Comparison of ENCODE assay signal across 23 cellular contexts in the genomic region with DNA sequence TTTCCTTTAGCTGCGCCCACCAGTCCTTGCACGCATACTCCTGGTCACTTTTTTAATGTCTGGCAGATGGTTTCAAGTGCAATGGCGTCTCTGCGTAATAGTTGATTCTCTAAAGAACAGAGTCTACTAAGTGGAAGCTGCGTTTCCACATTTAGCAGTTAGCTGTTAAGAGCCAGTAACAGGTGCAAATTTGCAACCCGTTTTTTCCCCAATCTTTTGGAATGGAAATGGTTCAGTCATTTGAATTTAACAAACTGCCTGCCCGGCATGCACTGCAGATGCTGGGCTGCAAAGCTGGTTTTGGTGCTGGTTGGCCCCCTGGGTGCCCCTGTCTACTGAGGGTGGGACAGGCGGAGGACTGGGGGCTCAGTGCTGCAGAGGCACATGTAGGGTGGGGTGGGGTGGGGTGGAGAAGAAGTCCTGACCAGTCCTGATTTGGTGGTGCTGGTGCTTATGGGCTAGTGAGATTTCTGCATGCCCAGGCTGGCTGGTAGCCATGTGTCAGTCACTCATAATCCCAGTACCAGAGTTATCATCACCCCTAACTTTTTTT. TPM values are rescaled to one million over a fixed set of nuclear protein-coding genes. Genes with fewer than 3 reads are reported as not detected.
DNase-seq lines count a peak whose midpoint lies in the region; ATAC-seq, FAIRE-seq and TF ChIP-seq lines count a peak whose summit lies in the region.
"Had no signal": no experiment of that assay in that cellular context is flagged by ENCODE, and none has a peak within 500 bp of the region (broad histone marks: within the 10 kb centered on the region; RNA-seq: fewer than 3 reads in every experiment).

No MANE protein-coding gene starts in this region.

- H3K18ac ChIP-seq in H9 (ENCODE audit: insufficient read length, low read depth, low read length), result no peak overlapping the region

- H3K9me3 Mint-ChIP-seq in H9 (no peaks in the 10 kb centered on the region; a peak in 1 of 5 replicates), WTC11 (no peaks in the 10 kb centered on the region), nephron (no peaks in the 10 kb centered on the region)
- H3K9me3 Mint-ChIP-seq: activated naive CD4-positive, alpha-beta T cell treated with anti-CD3 and anti-CD28 coated beads, Interleukin-2, amount 50 U/mL, for 72 hours; activated T-helper 1 cell treated with anti-CD3 and anti-CD28 coated beads, Interleukin-12 subunit alpha, Interleukin-12 subunit beta, Interleukin-2, Interleukin-4 antibody, amounts not matched to agents 30 ng/mL and 10 ng/mL and 1 ng/mL, durations not matched to agents 14 hours and 24 hours and 36 hours; IgD-negative memory B cell had no signal

- no peak overlapping the region for H3K56ac ChIP-seq in H9 (ENCODE audit: insufficient read length, low read depth, low read length)

- no peak overlapping the region for H3T11ph ChIP-seq in H9 (ENCODE audit: low read length)

- no peaks in the 10 kb centered on the region for H3K36me3 ChIP-seq in body of pancreas (replicated peaks in 1 of 2; ENCODE audit: insufficient read depth in 1 of 2, low read depth in 2 of 2)
- H3K36me3 ChIP-seq: gastroesophageal sphincter, HAP-1, pancreas, right lobe of liver, uterus had no signal

- H3K4me2 ChIP-seq in A549 (no peak overlapping the region), H9 (ENCODE audit: insufficient read depth, insufficient read length, low read length) (peak overlapping the region; percentile 5)

- peak overlapping the region; percentile 91 to 97 (median 91) for H3K27ac Mint-ChIP-seq in H9
- H3K27ac Mint-ChIP-seq in WTC11, result peak overlapping the region; percentile 97
- H3K27ac Mint-ChIP-seq in nephron, result peak overlapping the region; percentile 50 to 86 (median 69)

- H4K91ac ChIP-seq in H9 (ENCODE audit: insufficient read length, low read depth, low read length), result no peak overlapping the region

- POLR2A ChIA-PET in A549 (lab: Yijun Ruan, JAX) (no interaction called here), WTC11 (lab: Charles Lee) (no interaction called here)

- no peak overlapping the region for H2BK20ac ChIP-seq in H9 (ENCODE audit: low read depth, low read length, poor library complexity, severe bottlenecking)

- no peak overlapping the region for H3K23ac ChIP-seq in H9 (ENCODE audit: insufficient read length, low read depth, low read length)

- no peak overlapping the region for H2BK12ac ChIP-seq in H9 (ENCODE audit: insufficient read length, low read depth, low read length)

- ATAC-seq in A549 (no peak), WTC11 (no peak), body of pancreas (no peak)
- ATAC-seq: activated naive CD4-positive, alpha-beta T cell treated with anti-CD3 and anti-CD28 coated beads, Interleukin-2, amount 50 U/mL, for 72 hours; esophagus mucosa; gastroesophageal sphincter; pancreas; right lobe of liver had no signal

- FAIRE-seq in A549 (lab: Jason Lieb, UNC), result no peak
- FAIRE-seq: pancreas had no signal

- intact Hi-C loops in body of pancreas (cut with DNase I), result no loop called here

- H4K20me1 ChIP-seq in H9 (ENCODE audit: control insufficient read depth, insufficient read depth, insufficient read length), result peaks cover 5% of the 10 kb centered on the region

- no peak overlapping the region for H4K5ac ChIP-seq in H9 (ENCODE audit: insufficient read length, low read depth, low read length)

- TF ChIP-seq EP300 in A549 (IDR thresholded peaks at IDR 0.05), result no peak

- CTCF ChIA-PET in A549 (lab: Yijun Ruan, JAX), result interaction anchor here (0.6 to 1.3 kb wide), 2 partner anchors 171 to 329 kb away, joined by 3 to 4 read pairs; no protein-coding TSS in a partner anchor
- CTCF ChIA-PET in WTC11 (lab: Charles Lee), result interaction anchor here (0.7 to 1.6 kb wide), 2 partner anchors 8 to 44 kb away, joined by 3 to 7 read pairs; no protein-coding TSS in a partner anchor

- H2AK5ac ChIP-seq in H9 (ENCODE audit: insufficient read length, low read length), result no peak overlapping the region

- no peak overlapping the region for H2BK15ac ChIP-seq in H9 (ENCODE audit: low read depth, low read length)

- H3K27me3 Mint-ChIP-seq in H9 (ENCODE audit: low read depth) (no peaks in the 10 kb centered on the region), WTC11 (ENCODE audit: low read depth) (no peaks in the 10 kb centered on the region), nephron (ENCODE audit: low read depth) (no peaks in the 10 kb centered on the region)
- H3K27me3 Mint-ChIP-seq: IgD-negative memory B cell had no signal

- H3K4me3 ChIP-seq in A549, result no peak overlapping the region
- no peak overlapping the region for H3K4me3 ChIP-seq in body of pancreas
- H3K4me3 ChIP-seq: gastroesophageal sphincter, HAP-1, pancreas, right lobe of liver, uterus had no signal

- H3K9me3 ChIP-seq in A549, result no peaks in the 10 kb centered on the region
- H3K9me3 ChIP-seq in H9 (ENCODE audit: control insufficient read depth, low read depth, low read length), result no peaks in the 10 kb centered on the region
- no peaks in the 10 kb centered on the region for H3K9me3 ChIP-seq in body of pancreas
- H3K9me3 ChIP-seq: gastroesophageal sphincter, HAP-1, pancreas, right lobe of liver, uterus had no signal

- H3K36me3 Mint-ChIP-seq in H9 (ENCODE audit: insufficient read depth in 1 of 3, low read depth in 3 of 3), result peaks cover 2 to 10% (median 4%) of the 10 kb centered on the region in 3 experiments; a peak in 4 of 7 replicates
- H3K36me3 Mint-ChIP-seq in WTC11, result peaks cover 4% of the 10 kb centered on the region; the same call in 1 of the 2 replicates
- peaks cover 4% of the 10 kb centered on the region for H3K36me3 Mint-ChIP-seq in nephron (ENCODE audit: low read depth)
- H3K36me3 Mint-ChIP-seq: activated naive CD4-positive, alpha-beta T cell treated with anti-CD3 and anti-CD28 coated beads, Interleukin-2, amount 50 U/mL, for 72 hours; IgD-negative memory B cell had no signal

- no peak overlapping the region for H2BK120ac ChIP-seq in H9 (ENCODE audit: low read depth, low read length, poor library complexity, severe bottlenecking)

- H3K4me3 Mint-ChIP-seq in H9 (peak overlapping the region; percentile 22 to 71; a peak in 3 of 5 replicates), WTC11 (peak overlapping the region; percentile 53), nephron (peak overlapping the region in 2 of 3 experiments; percentile 9 to 28)
- H3K4me3 Mint-ChIP-seq: activated T-helper 1 cell treated with anti-CD3 and anti-CD28 coated beads, Interleukin-12 subunit alpha, Interleukin-12 subunit beta, Interleukin-2, Interleukin-4 antibody, amounts not matched to agents 30 ng/mL and 10 ng/mL and 1 ng/mL, durations not matched to agents 14 hours and 24 hours and 36 hours had no signal

- no peak overlapping the region for H2BK5ac ChIP-seq in H9 (ENCODE audit: insufficient read length, low read length)

- no peak for TF ChIP-seq RAD21 in A549 (conservative IDR thresholded peaks at IDR 0.05 in 1 of 2, IDR thresholded peaks at IDR 0.05 in 1 of 2)

- TF ChIP-seq POLR2A in A549 (IDR thresholded peaks at IDR 0.05; ENCODE audit: low read length) (no peak), body of pancreas (IDR thresholded peaks at IDR 0.05) (no peak)

- 94% methylated on average over 8 of the region's 8 CpGs for WGBS in A549 (ENCODE audit: missing lambda C conversion rate)
- no CpG with 5 or more reads among the region's 8 CpGs for WGBS in H9 (ENCODE audit: extremely low coverage, insufficient read length, low lambda C conversion rate)
- 75 to 88% methylated on average over 7 to 8 of the region's 8 CpGs for WGBS in body of pancreas, 2 donors

- DNase-seq in A549 (ENCODE audit: low read depth in 1 of 2, low spot score in 1 of 2), result no peak
- DNase-seq in H9, result no peak
- DNase-seq in WTC11 (ENCODE audit: low spot score), result no peak
- DNase-seq in body of pancreas, result no peak
- no peak for DNase-seq in nucleus accumbens (lab: John Stamatoyannopoulos, UW)
- DNase-seq in AG08396 (ENCODE audit: low spot score), result no peak
- DNase-seq in cortex of kidney (lab: John Stamatoyannopoulos, UW), result no peak
- DNase-seq: ACHN; effector memory CD4-positive, alpha-beta T cell; mesendoderm; NCI-H69; pancreas; right lobe of liver; stimulated activated CD8-positive, alpha-beta memory T cell treated with anti-CD3 and anti-CD28 coated beads, Interleukin-4, amount 100 ng/mL, for 48 hours; uterus had no signal

- no peak overlapping the region for H3K4ac ChIP-seq in H9 (ENCODE audit: low read depth, low read length)

- no peak overlapping the region for H4K8ac ChIP-seq in H9 (replicated peaks; ENCODE audit: insufficient read length, low read depth, low read length)

- no peaks in the 10 kb centered on the region for H3K23me2 ChIP-seq in H9 (ENCODE audit: insufficient read length, low read depth, low read length, poor library complexity, severe bottlenecking)

- H3K9ac ChIP-seq in H9 (ENCODE audit: extremely low read depth, insufficient read length, low read length), result no peak overlapping the region

- no peak for TF ChIP-seq CTCF in A549 (IDR thresholded peaks at IDR 0.05)
- TF ChIP-seq CTCF in H9 (conservative IDR thresholded peaks at IDR 0.05), result no peak
- TF ChIP-seq CTCF in WTC11 (IDR thresholded peaks at IDR 0.05), result no peak
- no peak for TF ChIP-seq CTCF in nephron (IDR thresholded peaks at IDR 0.05; ENCODE audit: unreplicated experiment in 3 of 3)
- TF ChIP-seq CTCF in body of pancreas (IDR thresholded peaks at IDR 0.05), result no peak

- peaks cover under 1% of the 10 kb centered on the region for H3K79me1 ChIP-seq in H9 (ENCODE audit: insufficient read depth, low read depth, low read length, poor library complexity, severe bottlenecking)

- H2AFZ ChIP-seq in H9 (ENCODE audit: low read length), result no peak overlapping the region

- H3K4me1 Mint-ChIP-seq in H9 (peaks cover 56 to 69% of the 10 kb centered on the region in 2 experiments), WTC11 (peaks cover 85% of the 10 kb centered on the region), nephron (peaks cover 79% of the 10 kb centered on the region)

- H3K79me2 ChIP-seq in H9 (ENCODE audit: insufficient read depth, low read length), result peaks cover 49% of the 10 kb centered on the region

- H3K27me3 ChIP-seq in H9 (ENCODE audit: insufficient read depth, low read length) (no peaks in the 10 kb centered on the region), body of pancreas (no peaks in the 10 kb centered on the region)
- H3K27me3 ChIP-seq: gastroesophageal sphincter, pancreas, right lobe of liver, uterus had no signal

- H3K14ac ChIP-seq in H9 (ENCODE audit: insufficient read depth, low read length), result no peak overlapping the region

- H3K4me1 ChIP-seq in A549 (peaks cover 55% of the 10 kb centered on the region), H9 (ENCODE audit: insufficient read depth, low read length) (peaks cover 15% of the 10 kb centered on the region; the same call in 1 of the 2 replicates), body of pancreas (peaks cover 33% of the 10 kb centered on the region)

- H3K27ac ChIP-seq in A549 (peak overlapping the region; percentile 87 to 94; a peak in 4 of 6 replicates), H9 (ENCODE audit: insufficient read length, low read depth, low read length) (no peak overlapping the region), body of pancreas (no peak overlapping the region)
- H3K27ac ChIP-seq: HL-60, pancreas, right lobe of liver had no signal

RNA-seq across cellular contexts. Expression of gene CUX1, which starts 43.9 kb away (rescaled TPM):
- polyA plus RNA-seq in A549 (2011; rRNA removed) (32.7 and 34.9 TPM in 2 replicates), A549 (2017; fragmentation: RNase III; extraction: RNeasy Plus Mini Kit Qiagen cat#74134 plus additional on column Dnase treatment) (32.5 to 35.3 TPM (median 33.4 TPM) in 3 replicates)
- polyA plus RNA-seq in A549 (2012; cell fraction: cytosol; rRNA removed), result 37.6 and 46.3 TPM in 2 replicates
- polyA plus RNA-seq in A549 (2012; cell fraction: nucleus; rRNA removed), result 33.9 and 40.4 TPM in 2 replicates
- polyA minus RNA-seq in A549 (2011; rRNA and poly(A)+ RNA removed), result 40.4 and 47.0 TPM in 2 replicates
- total RNA-seq in H9 (2021) (53.5 and 60.5 TPM in 2 replicates), WTC11 (2021) (64.3 to 77.1 TPM (median 76.1 TPM) in 3 replicates), body of pancreas (10 to 100 TPM; 42.0 to 47.5 TPM)

Comparison
In these comparisons a context has a peak if more than half of its experiments do, and no peak if none do; other contexts are left out.
1. H3K27ac ChIP-seq: peak in A549 (2 of 2); none in H9 (single experiment) and body of pancreas (0 of 4).
2. Peak in every context shown above with its lines, with median percentiles within 50 percentile points of each other: H3K27ac Mint-ChIP-seq and H3K4me3 Mint-ChIP-seq.